24 cellular contexts compared by ENCODE assay signal in genomic region chr4:27474691-27475090, GRCh38.
"Had no signal": no experiment of that assay in that cellular context is flagged by ENCODE, and none has a peak within 500 bp of the region (broad histone marks: within the 10 kb centered on the region; RNA-seq: fewer than 3 reads in every experiment).

No MANE protein-coding gene starts in this region.

- H3K27ac ChIP-seq: PC-9, Peyer's patch, SJCRH30 had no signal

- H3K4me2 ChIP-seq: PC-9 had no signal

- H2AFZ ChIP-seq: PC-9 had no signal

- H3K4me1 ChIP-seq: Peyer's patch, SJCRH30 had no signal

- ATAC-seq: HepG2, Right ventricle myocardium inferior, SK-N-SH treated with all-trans-retinoic acid at 6 μM for 48 hours had no signal

- DNase-seq: IMR-90; Karpas-422; KG1; NCI-H1092 treated with DMSO at 0.1 percent for 48 hours; NCI-H1436; NCI-H187; NCI-H2029; NCI-H2081 treated with DMSO at 0.1 percent for 48 hours; NCI-H2171; NCI-H226; NCI-H446; NCI-H510A; NCI-H524 treated with DMSO at 0.1 percent for 48 hours; NCI-H69; NCI-H774; NK-92 treated with Interleukin-12 subunit alpha and Interleukin-12 subunit beta, amount 100 ng/mL, for 24 hours; Peyer's patch; SHP77 treated with DMSO at 0.1 percent for 48 hours; SJCRH30; T-helper 1 cell had no signal

- H3K9me3 ChIP-seq: Peyer's patch, SJCRH30 had no signal

- H3K36me3 ChIP-seq: Peyer's patch, SJCRH30 had no signal

- H3K4me3 ChIP-seq: PC-9, Peyer's patch, SJCRH30 had no signal

- H3K27me3 ChIP-seq: Peyer's patch, SJCRH30 had no signal
